Comparison of ENCODE assay signal across 1 cellular context in genomic region chr2:8976419-8976818, GRCh38.
TF ChIP-seq lines count a peak whose summit lies in the region.

No MANE protein-coding gene starts in this region.

TF ChIP-seq in SK-N-SH, 30 proteins besides CTCF, POLR2A, EP300 and RAD21:
- no peak for TF ChIP-seq NRF1 (IDR thresholded peaks at IDR 0.05; ENCODE audit: low read depth, low read length)
- TF ChIP-seq CHD2 (IDR thresholded peaks at IDR 0.05; ENCODE audit: low read length, partially characterized antibody): peak; percentile 32
- peak; percentile 31; the same call in 1 of the 2 replicates for TF ChIP-seq RCOR1 (IDR thresholded peaks at IDR 0.05; ENCODE audit: low read length)
- TF ChIP-seq MXI1 (IDR thresholded peaks at IDR 0.05; ENCODE audit: low read depth, low read length): peak; percentile 64; the same call in 1 of the 2 replicates
- no peak for TF ChIP-seq TAF1 (IDR thresholded peaks at IDR 0.05; ENCODE audit: borderline replicate concordance, low read depth, low read length)
- TF ChIP-seq PBX3 (IDR thresholded peaks at IDR 0.05): peak; percentile 19; the same call in 1 of the 2 replicates
